9 cellular contexts compared by ENCODE assay signal in the genomic region with DNA sequence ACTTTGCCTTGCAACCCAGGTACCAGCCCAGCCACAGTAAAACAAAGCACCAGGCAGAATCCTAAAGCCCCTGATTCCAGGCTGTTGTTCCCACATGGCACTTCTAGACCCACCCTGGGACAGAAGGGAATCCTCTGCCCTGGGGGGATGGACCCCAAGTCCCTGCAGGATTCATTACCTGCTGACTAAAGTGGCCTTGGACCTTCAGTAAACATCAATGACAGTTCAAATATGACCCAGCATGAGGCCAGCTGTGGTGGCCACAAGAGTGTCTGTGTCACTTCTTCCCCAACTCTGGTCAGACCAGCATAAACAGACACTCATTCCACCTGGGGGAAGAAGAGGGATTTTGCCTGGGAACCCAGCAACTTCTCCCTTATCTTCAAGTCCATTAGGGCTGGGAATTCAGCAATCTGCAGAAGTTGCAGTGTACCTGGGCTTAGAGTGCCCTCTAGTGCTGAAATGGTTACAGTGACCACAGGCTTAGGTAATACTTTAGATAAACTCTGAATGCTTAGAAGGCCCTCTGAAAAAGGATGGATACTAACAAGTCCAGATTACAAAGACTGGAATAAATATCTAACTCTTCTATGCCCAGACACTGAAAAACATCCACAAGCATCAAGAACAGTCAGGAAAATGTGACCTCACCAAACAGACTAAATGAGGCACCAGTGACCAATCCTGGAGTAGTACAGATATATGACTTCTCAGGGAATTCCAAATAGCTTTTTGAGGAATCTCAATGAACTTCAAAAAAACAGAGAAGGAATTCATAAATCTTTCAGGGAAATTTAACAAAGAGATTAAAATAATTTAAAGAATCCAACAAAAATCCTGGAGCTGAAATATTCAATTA.
DNase-seq lines count a peak whose midpoint lies in the region; ATAC-seq and TF ChIP-seq lines count a peak whose summit lies in the region.
"Had no signal": no experiment of that assay in that cellular context is flagged by ENCODE, and none has a peak within 500 bp of the region (broad histone marks: within the 10 kb centered on the region; RNA-seq: fewer than 3 reads in every experiment).

No MANE protein-coding gene starts in this region.

- H3K4me3 Mint-ChIP-seq in activated CD8-positive, alpha-beta T cell treated with anti-CD3 and anti-CD28 coated beads for 36 hours = no peak overlapping the region
- H3K4me3 Mint-ChIP-seq: activated naive CD8-positive, alpha-beta T cell had no signal

- CTCF ChIA-PET in activated CD8-positive, alpha-beta T cell treated with anti-CD3 and anti-CD28 coated beads for 36 hours (lab: Charles Lee) = interaction anchor here (0.6 to 1.8 kb wide), 14 partner anchors 9 to 402 kb away, joined by 3 to 14 read pairs (median 4); no protein-coding TSS in a partner anchor

- H3K27ac Mint-ChIP-seq in activated CD8-positive, alpha-beta T cell treated with anti-CD3 and anti-CD28 coated beads for 36 hours = no peak overlapping the region
- H3K27ac Mint-ChIP-seq: activated naive CD8-positive, alpha-beta T cell had no signal

- DNase-seq in DMS114 treated with DMSO at 0.1 percent for 48 hours (lab: John Stamatoyannopoulos, UW; ENCODE audit: unreplicated experiment) (peak; percentile 43), NCI-H460 (ENCODE audit: extremely low read depth, low read depth) (peak; percentile 69), cardiac muscle cell (ENCODE audit: low read depth in 1 of 2, low spot score in 1 of 2) (peak; percentile 62 to 84), skeletal muscle cell (ENCODE audit: low read depth) (peak; percentile 39), omental fat pad (ENCODE audit: low spot score) (no peak)
- DNase-seq in activated CD8-positive, alpha-beta T cell treated with anti-CD3 and anti-CD28 coated beads for 36 hours = peak; percentile 51

- peaks cover 19% of the 10 kb centered on the region for H3K36me3 Mint-ChIP-seq in activated CD8-positive, alpha-beta T cell treated with anti-CD3 and anti-CD28 coated beads for 36 hours (ENCODE audit: low read depth)

- peak; percentile 81 for TF ChIP-seq CTCF in activated CD8-positive, alpha-beta T cell treated with anti-CD3 and anti-CD28 coated beads for 36 hours (IDR thresholded peaks at IDR 0.05)
- TF ChIP-seq CTCF in cardiac muscle cell (IDR thresholded peaks at IDR 0.05; ENCODE audit: low read depth, low read length) = peak; percentile 88
- no peak for TF ChIP-seq CTCF in omental fat pad (IDR thresholded peaks at IDR 0.05)

- peaks cover 7% of the 10 kb centered on the region for H3K36me3 ChIP-seq in cardiac muscle cell

- peak; percentile 85 for ATAC-seq in GM19324 (IDR thresholded peaks at IDR 0.05; ENCODE audit: low FRiP score, unreplicated experiment)
- peak; percentile 85 for ATAC-seq in HG03280 (IDR thresholded peaks at IDR 0.05; ENCODE audit: unreplicated experiment)
- peak; percentile 69 for ATAC-seq in activated CD8-positive, alpha-beta T cell treated with anti-CD3 and anti-CD28 coated beads for 36 hours
- no peak for ATAC-seq in omental fat pad (ENCODE audit: low FRiP score)

- H3K27me3 ChIP-seq in cardiac muscle cell = no peaks in the 10 kb centered on the region

- H3K27me3 Mint-ChIP-seq in activated CD8-positive, alpha-beta T cell treated with anti-CD3 and anti-CD28 coated beads for 36 hours = no peaks in the 10 kb centered on the region
- H3K27me3 Mint-ChIP-seq: activated naive CD8-positive, alpha-beta T cell had no signal

- intact Hi-C loops in activated CD8-positive, alpha-beta T cell treated with anti-CD3 and anti-CD28 coated beads for 36 hours (cut with micrococcal nuclease) = loop anchor here (2.0 kb wide), 1 partner anchor 348 kb away; no protein-coding TSS in a partner anchor

- POLR2A ChIA-PET in activated CD8-positive, alpha-beta T cell treated with anti-CD3 and anti-CD28 coated beads for 36 hours (lab: Charles Lee) = no interaction called here

- H3K4me1 Mint-ChIP-seq in activated CD8-positive, alpha-beta T cell treated with anti-CD3 and anti-CD28 coated beads for 36 hours (ENCODE audit: low read depth) = peaks cover 5% of the 10 kb centered on the region

- H3K4me3 ChIP-seq in cardiac muscle cell (no peak overlapping the region), skeletal muscle cell (ENCODE audit: low read depth, low read length) (no peak overlapping the region)

- peak overlapping the region; percentile 6 for H3K27ac ChIP-seq in cardiac muscle cell

- peaks cover 4% of the 10 kb centered on the region for H3K9me3 Mint-ChIP-seq in activated CD8-positive, alpha-beta T cell treated with anti-CD3 and anti-CD28 coated beads for 36 hours

- no peaks in the 10 kb centered on the region for H3K9me3 ChIP-seq in cardiac muscle cell (ENCODE audit: low read depth)

- H3K4me1 ChIP-seq in cardiac muscle cell (ENCODE audit: low read depth) = peaks cover 5% of the 10 kb centered on the region

Comparison
In these comparisons a context has a peak if more than half of its experiments do, and no peak if none do; other contexts are left out.
1. CTCF ChIP-seq: peak in activated CD8-positive, alpha-beta T cell treated with anti-CD3 and anti-CD28 coated beads for 36 hours (single experiment) and cardiac muscle cell (single experiment); none in omental fat pad (0 of 3).